ENCODE assay signal across 1 cellular context in genomic region chr6:19697744-19698290, GRCh38.
TF ChIP-seq lines count a peak whose summit lies in the region.

No MANE protein-coding gene starts in this region.

TF ChIP-seq in SK-N-SH, 30 proteins besides CTCF, POLR2A, EP300 and RAD21 (continued from another document):
- TF ChIP-seq SIN3A (IDR thresholded peaks at IDR 0.05; ENCODE audit: borderline replicate concordance, low read depth, low read length) (no peak), TCF12 (IDR thresholded peaks at IDR 0.05) (peak; percentile 82), NFIC (IDR thresholded peaks at IDR 0.05; ENCODE audit: borderline replicate concordance) (no peak; the same call in 1 of the 2 replicates), TEAD4 (IDR thresholded peaks at IDR 0.05; ENCODE audit: borderline replicate concordance, insufficient read depth) (peak; percentile 38; the same call in 1 of the 2 replicates), GABPA (IDR thresholded peaks at IDR 0.05; ENCODE audit: low read depth) (no peak), USF2 (IDR thresholded peaks at IDR 0.05; ENCODE audit: borderline replicate concordance, low read depth, low read length) (no peak), PBX3 (IDR thresholded peaks at IDR 0.05) (peak; percentile 89), RFX5 (IDR thresholded peaks at IDR 0.05; ENCODE audit: low read length) (no peak), TAF1 (IDR thresholded peaks at IDR 0.05; ENCODE audit: borderline replicate concordance, low read depth, low read length) (no peak), FOXJ3 (CRISPR knock-in tag; IDR thresholded peaks at IDR 0.05) (no peak), EZH2phosphoT487 (IDR thresholded peaks at IDR 0.05; ENCODE audit: borderline replicate concordance, low read depth) (no peak), SMC3 (IDR thresholded peaks at IDR 0.05; ENCODE audit: low read depth, low read length) (no peak), ELF1 (IDR thresholded peaks at IDR 0.05) (no peak), MXI1 (IDR thresholded peaks at IDR 0.05; ENCODE audit: low read depth, low read length) (no peak), GATA2 (CRISPR knock-in tag; IDR thresholded peaks at IDR 0.05) (no peak), IRF3 (IDR thresholded peaks at IDR 0.05; ENCODE audit: low read depth, low read length) (no peak), YY1 (IDR thresholded peaks at IDR 0.05; ENCODE audit: low read depth) (no peak), USF1 (IDR thresholded peaks at IDR 0.05; ENCODE audit: borderline replicate concordance, low read depth) (no peak), JUND (IDR thresholded peaks at IDR 0.05) (peak; percentile 81), MAX (IDR thresholded peaks at IDR 0.05; ENCODE audit: low read depth) (peak; percentile 32; the same call in 1 of the 2 replicates), CHD2 (IDR thresholded peaks at IDR 0.05; ENCODE audit: low read length, partially characterized antibody) (no peak), RXRA (IDR thresholded peaks at IDR 0.05; ENCODE audit: borderline replicate concordance, low read depth) (no peak), RCOR1 (IDR thresholded peaks at IDR 0.05; ENCODE audit: low read length) (no peak), FOSL2 (IDR thresholded peaks at IDR 0.05; ENCODE audit: borderline replicate concordance, low read depth) (peak; percentile 88; the same call in 1 of the 2 replicates), FOXM1 (IDR thresholded peaks at IDR 0.05; ENCODE audit: low read depth) (no peak), NRF1 (IDR thresholded peaks at IDR 0.05; ENCODE audit: low read depth, low read length) (no peak), MEF2A (IDR thresholded peaks at IDR 0.05; ENCODE audit: borderline replicate concordance, low read depth) (no peak)
TF ChIP-seq in SK-N-SH: peak in this region for 6.
